13 cellular contexts compared by ENCODE assay signal in the genomic region with DNA sequence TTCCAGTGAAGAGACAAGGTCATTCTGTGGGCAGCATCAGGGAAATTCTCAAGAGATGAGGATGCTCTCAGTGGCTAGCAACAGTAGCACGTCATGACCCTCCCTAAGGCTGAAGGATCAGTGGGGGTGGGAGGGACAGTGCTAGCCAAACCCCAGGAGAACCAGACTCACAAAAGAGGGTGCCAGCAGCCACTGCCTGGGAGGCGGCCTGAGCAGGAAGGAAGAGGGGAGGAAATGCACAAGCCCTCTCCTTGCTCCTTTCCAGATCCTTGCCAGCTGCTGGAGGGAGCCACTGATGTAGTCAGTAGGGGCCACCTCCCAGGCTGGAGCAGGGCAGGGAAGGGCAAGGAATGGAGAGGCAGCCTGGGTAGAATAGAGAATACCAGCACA.
A peak's percentile ranks its signal among the peaks of the same experiment; 100 is the strongest.
DNase-seq lines count a peak whose midpoint lies in the region; ATAC-seq and TF ChIP-seq lines count a peak whose summit lies in the region.
"Had no signal": no experiment of that assay in that cellular context is flagged by ENCODE, and none has a peak within 500 bp of the region (broad histone marks: within the 10 kb centered on the region; RNA-seq: fewer than 3 reads in every experiment).

No MANE protein-coding gene starts in this region.

- no peak for TF ChIP-seq POLR2A in spleen (IDR thresholded peaks at IDR 0.05)
- TF ChIP-seq POLR2A in GM18505 (IDR thresholded peaks at IDR 0.05; ENCODE audit: borderline replicate concordance, extremely low read depth, insufficient read depth, insufficient read length) = no peak

- H3K4me3 ChIP-seq in ascending aorta (no peak overlapping the region), spleen (no peak overlapping the region)

- WGBS in spleen, 5 donors = 40 to 60% (median 56%) methylated on average over 2 of the region's 2 CpGs

- TF ChIP-seq CTCF in ascending aorta (IDR thresholded peaks at IDR 0.05) (no peak), spleen (IDR thresholded peaks at IDR 0.05 in 8 of 11, conservative IDR thresholded peaks at IDR 0.05 in 3 of 11) (no peak)

- H3K27ac ChIP-seq in ascending aorta (peak overlapping the region; percentile 68 to 71), spleen (peak overlapping the region in 5 of 8 donors; percentile 3 to 62 (median 30))

- no peaks in the 10 kb centered on the region for H3K27me3 ChIP-seq in ascending aorta
- H3K27me3 ChIP-seq in spleen (replicated peaks in 1 of 7) = no peaks in the 10 kb centered on the region

- H3K9me3 ChIP-seq in ascending aorta (no peaks in the 10 kb centered on the region), spleen (no peaks in the 10 kb centered on the region)

- H3K36me3 ChIP-seq in ascending aorta (no peaks in the 10 kb centered on the region), spleen (no peaks in the 10 kb centered on the region)

- DNase-seq in GM04504 (ENCODE audit: low read depth) (peak; percentile 91), ascending aorta (ENCODE audit: low spot score in 2 of 2) (peak in 1 of 2 donors; percentile 62), hepatic stellate cell (ENCODE audit: low spot score) (peak; percentile 92), spleen (no peak), amygdala (lab: John Stamatoyannopoulos, UW) (no peak), SHP77 treated with DMSO at 0.1 percent for 48 hours (lab: John Stamatoyannopoulos, UW) (no peak)
- DNase-seq: activated T-cell treated with anti-CD3 and anti-CD28 coated beads for 4 hours; effector memory CD8-positive, alpha-beta T cell; KG1; NCI-H524; stimulated activated naive B cell treated with anti-CD40 and anti-IgM and Interleukin-4, amounts not matched to agents 10 μg/mL and 1 μg/mL and 100 μg/mL, for 72 hours had no signal

- intact Hi-C loops in ascending aorta (cut with DNase I) = no loop called here
- intact Hi-C loops in spleen (cut with DNase I; ENCODE audit: low total_unique reads) = no loop called here

- H3K4me1 ChIP-seq in ascending aorta (peaks cover 6 to 33% of the 10 kb centered on the region in 2 donors), spleen (peaks cover 0 to 18% (median 13%) of the 10 kb centered on the region in 6 donors)

- ATAC-seq in GM18505 (IDR thresholded peaks at IDR 0.05; ENCODE audit: unreplicated experiment) = no peak
- no peak for ATAC-seq in GM21619 (IDR thresholded peaks at IDR 0.05; ENCODE audit: unreplicated experiment)
- ATAC-seq: effector memory CD8-positive, alpha-beta T cell; stimulated activated naive B cell treated with anti-CD40 and anti-IgM and Interleukin-4, amounts not matched to agents 10 μg/mL and 1 μg/mL and 100 μg/mL, for 72 hours had no signal

Comparison
In these comparisons a context has a peak if more than half of its experiments do, and no peak if none do; other contexts are left out.
1. DNase-seq: peak in GM04504 (single experiment) and hepatic stellate cell (single experiment); none in spleen (single experiment), amygdala (0 of 56) and SHP77 treated with DMSO at 0.1 percent for 48 hours (single experiment).